Comparison of ENCODE assay signal across 17 cellular contexts in genomic region chr12:10615532-10615931, GRCh38. TPM values are rescaled to one million over a fixed set of nuclear protein-coding genes. Genes with fewer than 3 reads are reported as not detected.
DNase-seq lines count a peak whose midpoint lies in the region; ATAC-seq and TF ChIP-seq lines count a peak whose summit lies in the region.
"Had no signal": no experiment of that assay in that cellular context is flagged by ENCODE, and none has a peak within 500 bp of the region (broad histone marks: within the 10 kb centered on the region; RNA-seq: fewer than 3 reads in every experiment).

No MANE protein-coding gene starts in this region.

- H3K9me3 Mint-ChIP-seq in MCF 10A (ENCODE audit: unreplicated experiment) (no peaks in the 10 kb centered on the region), endodermal cell (no peaks in the 10 kb centered on the region)

- ATAC-seq in GM21423 (IDR thresholded peaks at IDR 0.05; ENCODE audit: unreplicated experiment) (no peak), omental fat pad (ENCODE audit: low FRiP score) (no peak)
- ATAC-seq: left cardiac atrium; stimulated activated naive CD8-positive, alpha-beta T cell treated with anti-CD3 and anti-CD28 coated beads, Interleukin-15, amount 100 ng/mL, for 72 hours had no signal

- intact Hi-C loops in mammary epithelial cell (cut with micrococcal nuclease): no loop called here
- intact Hi-C loops in MCF 10A (cut with micrococcal nuclease): no loop called here
- intact Hi-C loops in OCI-LY7 (cut with micrococcal nuclease; ENCODE audit: unreplicated experiment): no loop called here

- H3K27me3 Mint-ChIP-seq in MCF 10A (ENCODE audit: insufficient read depth, unreplicated experiment): no peaks in the 10 kb centered on the region
- H3K27me3 Mint-ChIP-seq in endodermal cell (ENCODE audit: insufficient read depth): no peaks in the 10 kb centered on the region
- H3K27me3 Mint-ChIP-seq: stimulated activated naive CD8-positive, alpha-beta T cell treated with anti-CD3 and anti-CD28 coated beads, Interleukin-15, amount 100 ng/mL, for 72 hours had no signal

- POLR2A ChIA-PET in MCF 10A (lab: Yijun Ruan, JAX): interaction anchor here (0.5 to 2.0 kb wide), 3 partner anchors 11 to 58 kb away, joined by 3 to 7 read pairs (median 3); partner anchors contain the start of gene STYK1
- POLR2A ChIA-PET in OCI-LY7 (lab: Charles Lee): no interaction called here

- CTCF ChIA-PET in mammary epithelial cell (lab: Charles Lee; ENCODE audit: low non-redundant PET) (no interaction called here), MCF 10A (lab: Yijun Ruan, JAX) (no interaction called here), OCI-LY7 (lab: Charles Lee; ENCODE audit: unreplicated experiment) (no interaction called here)

- H3K27me3 ChIP-seq in mammary epithelial cell (ENCODE audit: insufficient read depth, low read length): no peaks in the 10 kb centered on the region
- H3K27me3 ChIP-seq in endodermal cell (ENCODE audit: control insufficient read depth, insufficient read depth, low read length, poor library complexity, severe bottlenecking): peaks cover 17% of the 10 kb centered on the region

- H3K27ac Mint-ChIP-seq in MCF 10A (ENCODE audit: low read depth, unreplicated experiment) (no peak overlapping the region), endodermal cell (no peak overlapping the region)
- H3K27ac Mint-ChIP-seq: stimulated activated naive CD8-positive, alpha-beta T cell treated with anti-CD3 and anti-CD28 coated beads, Interleukin-15, amount 100 ng/mL, for 72 hours had no signal

- H3K4me1 Mint-ChIP-seq in MCF 10A (ENCODE audit: insufficient read depth, unreplicated experiment) (peaks cover 26% of the 10 kb centered on the region), endodermal cell (peaks cover 22% of the 10 kb centered on the region)

- no peaks in the 10 kb centered on the region for H3K9me2 ChIP-seq in OCI-LY7 (ENCODE audit: insufficient read depth, low read length)

- DNase-seq in mammary epithelial cell (peak; percentile 64), MCF 10A (ENCODE audit: unreplicated experiment) (no peak), OCI-LY7 (ENCODE audit: low spot score) (no peak), endodermal cell (no peak), renal cortical epithelial cell (ENCODE audit: low read depth) (peak; percentile 8), omental fat pad (ENCODE audit: low spot score) (no peak)
- DNase-seq in stimulated activated CD4-positive, alpha-beta T cell treated with anti-CD3 and anti-CD28 coated beads, Interleukin-2, amount 100 ng/mL, for 48 hours: no peak
- DNase-seq: activated naive CD4-positive, alpha-beta T cell; COR-L47; dorsolateral prefrontal cortex; GDM1; left cardiac atrium; NCI-H1930; NCI-H524 treated with DMSO at 0.1 percent for 48 hours; stimulated activated naive CD8-positive, alpha-beta T cell treated with anti-CD3 and anti-CD28 coated beads, Interleukin-15, amount 100 ng/mL, for 72 hours had no signal

- no TSS peak for BruUV-seq in mammary epithelial cell (replicated peaks; lab: Mats Ljungman, UMichigan)
- BruUV-seq in MCF 10A (replicated peaks; lab: Mats Ljungman, UMichigan): no TSS peak
- no TSS peak for BruUV-seq in OCI-LY7 (replicated peaks; lab: Mats Ljungman, UMichigan)

- H3K4me3 Mint-ChIP-seq in MCF 10A (ENCODE audit: unreplicated experiment) (no peak overlapping the region), endodermal cell (no peak overlapping the region)
- H3K4me3 Mint-ChIP-seq: stimulated activated naive CD8-positive, alpha-beta T cell treated with anti-CD3 and anti-CD28 coated beads, Interleukin-15, amount 100 ng/mL, for 72 hours had no signal

- no peak overlapping the region for H3K4me3 ChIP-seq in mammary epithelial cell (replicated peaks in 1 of 3; ENCODE audit: insufficient read depth in 1 of 3, low read depth in 2 of 3, low read length in 3 of 3)
- no peak overlapping the region for H3K4me3 ChIP-seq in OCI-LY7 (ENCODE audit: low read depth, low read length, poor library complexity, severe bottlenecking)
- H3K4me3 ChIP-seq in endodermal cell (ENCODE audit: low read length): no peak overlapping the region
- H3K4me3 ChIP-seq: dorsolateral prefrontal cortex, hepatocyte had no signal

- 78% methylated on average over 4 of the region's 4 CpGs for WGBS in mammary epithelial cell (ENCODE audit: low coverage, missing lambda C conversion rate)
- WGBS in endodermal cell (ENCODE audit: insufficient coverage in 1 of 2, insufficient read length in 1 of 2), 2 experiments: 98 to 100% methylated on average over 2 to 3 of the region's 4 CpGs

- peaks cover 15% of the 10 kb centered on the region for H3K36me3 Mint-ChIP-seq in MCF 10A (ENCODE audit: insufficient read depth, unreplicated experiment)
- H3K36me3 Mint-ChIP-seq in endodermal cell (ENCODE audit: low read depth): peaks cover 12% of the 10 kb centered on the region

- H3K9me3 ChIP-seq in mammary epithelial cell (replicated peaks; ENCODE audit: insufficient read depth, low read length): no peaks in the 10 kb centered on the region
- no peaks in the 10 kb centered on the region for H3K9me3 ChIP-seq in OCI-LY7 (ENCODE audit: low read length)
- H3K9me3 ChIP-seq in endodermal cell (ENCODE audit: control insufficient read depth, low read length): no peaks in the 10 kb centered on the region

- TF ChIP-seq CTCF in mammary epithelial cell (conservative IDR thresholded peaks at IDR 0.05 in 1 of 2, IDR thresholded peaks at IDR 0.05 in 1 of 2; ENCODE audit: extremely low read depth in 1 of 2, insufficient read depth in 1 of 2, low read depth in 1 of 2, low read length in 2 of 2) (no peak), MCF 10A (IDR thresholded peaks at IDR 0.05; ENCODE audit: unreplicated experiment) (no peak), OCI-LY7 (conservative IDR thresholded peaks at IDR 0.05; ENCODE audit: low read length) (no peak), endodermal cell (conservative IDR thresholded peaks at IDR 0.05) (peak; percentile 67), omental fat pad (IDR thresholded peaks at IDR 0.05) (no peak)

- dilution Hi-C loops in mammary epithelial cell (cut with HindIII; ENCODE audit: low sequenced_read_pairs): no loop called here

- peaks cover 27% of the 10 kb centered on the region for H3K79me2 ChIP-seq in mammary epithelial cell (ENCODE audit: insufficient read depth, low read length)
- H3K79me2 ChIP-seq in OCI-LY7 (ENCODE audit: insufficient read depth, low read depth, low read length): peaks cover 31% of the 10 kb centered on the region

- peaks cover 36% of the 10 kb centered on the region for H3K4me1 ChIP-seq in mammary epithelial cell (ENCODE audit: insufficient read depth, low read length)
- peaks cover 17% of the 10 kb centered on the region for H3K4me1 ChIP-seq in OCI-LY7 (ENCODE audit: insufficient read depth, low read length, poor library complexity, severe bottlenecking)
- no peaks in the 10 kb centered on the region for H3K4me1 ChIP-seq in endodermal cell (ENCODE audit: control insufficient read depth, insufficient read depth, low read length)

- H3K9ac ChIP-seq in mammary epithelial cell (ENCODE audit: insufficient read depth, low read length) (no peak overlapping the region), endodermal cell (ENCODE audit: extremely low read depth, low read length, poor library complexity, severe bottlenecking) (no peak overlapping the region)

- in situ Hi-C loops in mammary epithelial cell (cut with MboI; ENCODE audit: low sequenced_read_pairs in 2 of 2): no loop called here

- no peak overlapping the region for H3K4me2 ChIP-seq in mammary epithelial cell (ENCODE audit: insufficient read depth, low read depth, low read length)
- no peak overlapping the region for H3K4me2 ChIP-seq in OCI-LY7 (ENCODE audit: low read length)
- H3K4me2 ChIP-seq: hepatocyte had no signal

- no peaks in the 10 kb centered on the region for H4K20me1 ChIP-seq in mammary epithelial cell (ENCODE audit: insufficient read depth, low read length)
- H4K20me1 ChIP-seq in OCI-LY7 (ENCODE audit: insufficient read depth, low read length): no peaks in the 10 kb centered on the region

- H3K27ac ChIP-seq in mammary epithelial cell (ENCODE audit: insufficient read depth, low read depth, low read length) (no peak overlapping the region), OCI-LY7 (ENCODE audit: low read depth, low read length, poor library complexity, severe bottlenecking) (no peak overlapping the region), endodermal cell (ENCODE audit: low read depth, low read length) (no peak overlapping the region)
- H3K27ac ChIP-seq: hepatocyte had no signal

- H3K36me3 ChIP-seq in mammary epithelial cell (ENCODE audit: insufficient read depth, low read length): peaks cover 4% of the 10 kb centered on the region
- peaks cover 9% of the 10 kb centered on the region; the same call in 1 of the 2 replicates for H3K36me3 ChIP-seq in OCI-LY7 (ENCODE audit: insufficient read depth, low read length)
- no peaks in the 10 kb centered on the region for H3K36me3 ChIP-seq in endodermal cell (ENCODE audit: control insufficient read depth, insufficient read depth, low read length)

- H2AFZ ChIP-seq in mammary epithelial cell (ENCODE audit: low read depth, low read length) (no peak overlapping the region), OCI-LY7 (ENCODE audit: low read length) (peak overlapping the region; percentile 20; the same call in 1 of the 2 replicates)
- H2AFZ ChIP-seq: hepatocyte had no signal

RNA-seq across cellular contexts. Expression of gene MAGOHB, which starts 2.1 kb away (rescaled TPM):
- total RNA-seq in mammary epithelial cell (10 to 100 TPM; 10.7 to 28.0 TPM), MCF 10A (2022) (36.8 and 44.5 TPM in 2 replicates), OCI-LY7 (2022) (54.7 and 66.5 TPM in 2 replicates), endodermal cell (10 to 100 TPM; 53.8 to 75.8 TPM), renal cortical epithelial cell (12.3 and 16.7 TPM in 2 replicates), omental fat pad (10 to 100 TPM in 1 of 4 donors, 1 to 10 TPM in 3; 4.9 to 12.6 (median 7.6) TPM)
- 20.7 TPM for polyA plus RNA-seq in mammary epithelial cell
- polyA minus RNA-seq in mammary epithelial cell: 7.2 TPM
- total RNA-seq in OCI-LY7 (2014; rRNA removed; shearing (Covaris generic)): 35.6 and 44.4 TPM in 2 replicates
- polyA plus RNA-seq in endodermal cell (2013, experiment 1 of 2): 43.3 TPM
- polyA plus RNA-seq in endodermal cell (2013, experiment 2 of 2): 40.3 TPM

RNA-seq across cellular contexts. Expression of gene STYK1, which starts 58.3 kb away (rescaled TPM):
- 1 to 10 TPM; 4.8 to 4.9 TPM for total RNA-seq in mammary epithelial cell
- polyA plus RNA-seq in mammary epithelial cell: 3.6 TPM
- 5.3 TPM for polyA minus RNA-seq in mammary epithelial cell
- total RNA-seq in MCF 10A (2022): 0.14 and 0.56 TPM in 2 replicates
- total RNA-seq in OCI-LY7 (2014; rRNA removed; shearing (Covaris generic)): not detected in 2 replicates
- 0.11 TPM in 1 of 2 replicates, not detected in the other for total RNA-seq in OCI-LY7 (2022)
- 1 to 10 TPM; 3.3 to 4.5 TPM for total RNA-seq in endodermal cell
- polyA plus RNA-seq in endodermal cell (2013, experiment 1 of 2): 0.25 TPM
- polyA plus RNA-seq in endodermal cell (2013, experiment 2 of 2): 0.75 TPM
- 2.6 and 4.3 TPM in 2 replicates for total RNA-seq in renal cortical epithelial cell
- total RNA-seq in omental fat pad: under 1 TPM in 2 of 4 donors, not detected in 2; 0.32 to 0.56 TPM

Comparison
In these comparisons a context has a peak if more than half of its experiments do, and no peak if none do; other contexts are left out.
1. DNase-seq: peak in mammary epithelial cell (single experiment) and renal cortical epithelial cell (single experiment); none in MCF 10A (single experiment), OCI-LY7 (single experiment), endodermal cell (single experiment), omental fat pad (single experiment) and stimulated activated CD4-positive, alpha-beta T cell treated with anti-CD3 and anti-CD28 coated beads, Interleukin-2, amount 100 ng/mL, for 48 hours (0 of 2).